ENCODE assay signal across 3 cellular contexts in the genomic region with DNA sequence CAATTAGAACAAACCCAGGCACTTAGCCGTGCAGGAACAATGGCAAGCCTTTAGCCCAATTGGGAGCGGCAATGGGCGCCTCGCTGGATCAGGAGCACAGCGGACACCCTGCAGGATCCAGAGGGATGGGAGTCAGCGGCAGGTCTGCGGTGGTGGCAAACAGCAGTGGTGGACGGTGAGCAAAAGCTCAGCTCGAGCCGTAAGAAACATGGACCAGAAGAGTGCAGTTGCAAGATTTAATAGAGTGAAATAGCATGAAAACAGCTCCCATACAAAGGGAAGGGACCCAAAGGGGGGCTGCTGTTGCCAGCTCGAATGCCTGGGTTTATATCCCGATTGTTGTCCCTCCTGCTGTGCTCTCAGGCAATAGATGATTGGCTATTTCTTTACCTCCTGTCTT. TPM values are rescaled to one million over a fixed set of nuclear protein-coding genes. Genes with fewer than 3 reads are reported as not detected.
"Had no signal": no experiment of that assay in that cellular context is flagged by ENCODE, and none has a peak within 500 bp of the region (broad histone marks: within the 10 kb centered on the region; RNA-seq: fewer than 3 reads in every experiment).

A gene with protein sequence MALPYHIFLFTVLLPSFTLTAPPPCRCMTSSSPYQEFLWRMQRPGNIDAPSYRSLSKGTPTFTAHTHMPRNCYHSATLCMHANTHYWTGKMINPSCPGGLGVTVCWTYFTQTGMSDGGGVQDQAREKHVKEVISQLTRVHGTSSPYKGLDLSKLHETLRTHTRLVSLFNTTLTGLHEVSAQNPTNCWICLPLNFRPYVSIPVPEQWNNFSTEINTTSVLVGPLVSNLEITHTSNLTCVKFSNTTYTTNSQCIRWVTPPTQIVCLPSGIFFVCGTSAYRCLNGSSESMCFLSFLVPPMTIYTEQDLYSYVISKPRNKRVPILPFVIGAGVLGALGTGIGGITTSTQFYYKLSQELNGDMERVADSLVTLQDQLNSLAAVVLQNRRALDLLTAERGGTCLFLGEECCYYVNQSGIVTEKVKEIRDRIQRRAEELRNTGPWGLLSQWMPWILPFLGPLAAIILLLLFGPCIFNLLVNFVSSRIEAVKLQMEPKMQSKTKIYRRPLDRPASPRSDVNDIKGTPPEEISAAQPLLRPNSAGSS (minus strand): TSS at position 302 of the 400 bp plus-strand sequence. CDS start 7,565 bp downstream, outside the sequence.

RNA-seq across cellular contexts. Expression of the gene that starts here (rescaled TPM):
- total RNA-seq: H9, HT-29, IMR-90 had no signal
- polyA plus RNA-seq: IMR-90 had no signal
